Comparison of ENCODE assay signal across 8 cellular contexts in genomic region chr1:67759692-67760029, GRCh38.
DNase-seq lines count a peak whose midpoint lies in the region; ATAC-seq lines count a peak whose summit lies in the region.

No MANE protein-coding gene starts in this region.

- peak; percentile 48 for DNase-seq in AG20443 (ENCODE audit: low spot score)
- peak; percentile 64 for DNase-seq in HS-27A (ENCODE audit: low read depth)
- DNase-seq in hepatic stellate cell (ENCODE audit: low spot score) = peak; percentile 26
- DNase-seq in NCI-H82 (lab: John Stamatoyannopoulos, UW) = no peak
- DNase-seq in NCI-H748 (lab: John Stamatoyannopoulos, UW; ENCODE audit: unreplicated experiment) = no peak
- DNase-seq in activated effector memory CD4-positive, alpha-beta T cell treated with Interleukin-2 at 50 U/mL for 16 hours = no peak
- no peak for DNase-seq in glomerular visceral epithelial cell (ENCODE audit: extremely low spot score)

- peak; percentile 28 for ATAC-seq in GM21786 (IDR thresholded peaks at IDR 0.05; ENCODE audit: unreplicated experiment)

Comparison
In these comparisons a context has a peak if more than half of its experiments do, and no peak if none do; other contexts are left out.
1. DNase-seq: peak in AG20443 (single experiment), HS-27A (single experiment) and hepatic stellate cell (single experiment); none in NCI-H82 (single experiment), NCI-H748 (single experiment), activated effector memory CD4-positive, alpha-beta T cell treated with Interleukin-2 at 50 U/mL for 16 hours (single experiment) and glomerular visceral epithelial cell (single experiment).